In genomic region chr14:75969126-75969525, GRCh38 we compare ENCODE assay signal across 26 cellular contexts. TPM values are rescaled to one million over a fixed set of nuclear protein-coding genes. Genes with fewer than 3 reads are reported as not detected.
DNase-seq lines count a peak whose midpoint lies in the region; ATAC-seq and TF ChIP-seq lines count a peak whose summit lies in the region.
"Had no signal": no experiment of that assay in that cellular context is flagged by ENCODE, and none has a peak within 500 bp of the region (broad histone marks: within the 10 kb centered on the region; RNA-seq: fewer than 3 reads in every experiment).

No MANE protein-coding gene starts in this region.

- H3K36me3 ChIP-seq in right atrium auricular region (peaks cover 50% of the 10 kb centered on the region), osteoblast (ENCODE audit: insufficient read depth, low read length) (no peaks in the 10 kb centered on the region)
- H3K36me3 ChIP-seq: ovary had no signal

- H3K36me3 Mint-ChIP-seq in T-helper 2 cell treated with Interferon-gamma antibody and Interleukin-4, amounts not matched to agents 5 μg/mL and 100 μg/mL, for 36 hours (ENCODE audit: low read depth), result no peaks in the 10 kb centered on the region

- DNase-seq in right atrium auricular region (ENCODE audit: low spot score) (peak; percentile 43), Right ventricle myocardium inferior (ENCODE audit: missing footprints) (no peak), cerebellar cortex (ENCODE audit: low spot score) (peak; percentile 69), osteoblast (ENCODE audit: insufficient read length, low spot score, missing footprints) (no peak), NOMO-1 (lab: John Stamatoyannopoulos, UW; ENCODE audit: unreplicated experiment in 2 of 2) (no peak), ACHN (no peak)
- DNase-seq in T-helper 2 cell treated with Interferon-gamma antibody and Interleukin-4, amounts not matched to agents 5 μg/mL and 100 μg/mL, for 36 hours (ENCODE audit: low spot score), result no peak
- DNase-seq: activated CD4-positive, alpha-beta T cell treated with anti-CD3 and anti-CD28 coated beads for 36 hours; activated CD8-positive, alpha-beta memory T cell treated with anti-CD3 and anti-CD28 coated beads for 24 hours; activated effector memory CD4-positive, alpha-beta T cell treated with anti-CD3 and anti-CD28 coated beads, Interleukin-2, amount 50 U/mL, for 16 hours; activated naive CD8-positive, alpha-beta T cell treated with anti-CD3 and anti-CD28 coated beads for 36 hours; DMS79 treated with DMSO at 0.1 percent for 48 hours; NCI-H1092 treated with DMSO at 0.1 percent for 48 hours; NCI-H1930; NCI-H2227 treated with DMSO at 0.1 percent for 48 hours; stimulated activated CD4-positive, alpha-beta T cell treated with anti-CD3 and anti-CD28 coated beads, Interleukin-4, amount 100 ng/mL, for 24 hours had no signal

- H4K20me1 ChIP-seq in osteoblast (ENCODE audit: insufficient read depth, low read length), result no peaks in the 10 kb centered on the region

- intact Hi-C loops in Right ventricle myocardium inferior (cut with DNase I), result no loop called here

- no peaks in the 10 kb centered on the region for H3K9me3 ChIP-seq in right atrium auricular region
- H3K9me3 ChIP-seq in osteoblast (ENCODE audit: low read depth, low read length), result no peaks in the 10 kb centered on the region
- H3K9me3 ChIP-seq: A549, ascending aorta, gastrocnemius medialis, ovary had no signal

- peaks cover 0 to 7% of the 10 kb centered on the region in 2 donors for H3K4me1 ChIP-seq in right atrium auricular region
- peaks cover 18% of the 10 kb centered on the region for H3K4me1 ChIP-seq in osteoblast (ENCODE audit: insufficient read depth, low read length)
- H3K4me1 ChIP-seq: A549 had no signal

- H3K4me3 Mint-ChIP-seq in T-helper 2 cell treated with Interferon-gamma antibody and Interleukin-4, amounts not matched to agents 5 μg/mL and 100 μg/mL, for 36 hours, result no peak overlapping the region
- H3K4me3 Mint-ChIP-seq: activated CD4-positive, alpha-beta T cell treated with anti-CD3 and anti-CD28 coated beads for 36 hours; activated naive CD8-positive, alpha-beta T cell treated with anti-CD3 and anti-CD28 coated beads for 36 hours; natural killer cell treated with Interleukin-12 subunit alpha and Interleukin-12 subunit beta and Interleukin-15 and Interleukin-18, amount 100 ng/mL, for 72 hours; stimulated activated memory B cell treated with anti-CD40 and anti-IgM and Interleukin-4, amounts not matched to agents 10 μg/mL and 1 μg/mL and 100 μg/mL, for 72 hours had no signal

- H3K4me1 Mint-ChIP-seq in T-helper 2 cell treated with Interferon-gamma antibody and Interleukin-4, amounts not matched to agents 5 μg/mL and 100 μg/mL, for 36 hours (ENCODE audit: low read depth), result no peaks in the 10 kb centered on the region
- H3K4me1 Mint-ChIP-seq: activated CD4-positive, alpha-beta T cell treated with anti-CD3 and anti-CD28 coated beads for 36 hours; activated naive CD8-positive, alpha-beta T cell treated with anti-CD3 and anti-CD28 coated beads for 36 hours; stimulated activated memory B cell treated with anti-CD40 and anti-IgM and Interleukin-4, amounts not matched to agents 10 μg/mL and 1 μg/mL and 100 μg/mL, for 72 hours had no signal

- H3K4me2 ChIP-seq in osteoblast (ENCODE audit: insufficient read depth, low read length), result peak overlapping the region; percentile 49
- H3K4me2 ChIP-seq: A549 had no signal

- in situ Hi-C loops in ACHN (cut with HindIII; ENCODE audit: low pct_ligation_motif_present, low pct_unique_long_range_greater_than_20kb, low sequenced_read_pairs), result no loop called here

- H3K27ac Mint-ChIP-seq in T-helper 2 cell treated with Interferon-gamma antibody and Interleukin-4, amounts not matched to agents 5 μg/mL and 100 μg/mL, for 36 hours, result no peak overlapping the region
- H3K27ac Mint-ChIP-seq: activated CD4-positive, alpha-beta T cell treated with anti-CD3 and anti-CD28 coated beads for 36 hours; activated naive CD8-positive, alpha-beta T cell treated with anti-CD3 and anti-CD28 coated beads for 36 hours; natural killer cell treated with Interleukin-12 subunit alpha and Interleukin-12 subunit beta and Interleukin-15 and Interleukin-18, amount 100 ng/mL, for 72 hours; stimulated activated memory B cell treated with anti-CD40 and anti-IgM and Interleukin-4, amounts not matched to agents 10 μg/mL and 1 μg/mL and 100 μg/mL, for 72 hours had no signal

- no peaks in the 10 kb centered on the region for H3K27me3 Mint-ChIP-seq in T-helper 2 cell treated with Interferon-gamma antibody and Interleukin-4, amounts not matched to agents 5 μg/mL and 100 μg/mL, for 36 hours (ENCODE audit: low read depth)
- H3K27me3 Mint-ChIP-seq: activated CD4-positive, alpha-beta T cell treated with anti-CD3 and anti-CD28 coated beads for 36 hours; activated naive CD8-positive, alpha-beta T cell treated with anti-CD3 and anti-CD28 coated beads for 36 hours; natural killer cell treated with Interleukin-12 subunit alpha and Interleukin-12 subunit beta and Interleukin-15 and Interleukin-18, amount 100 ng/mL, for 72 hours; stimulated activated memory B cell treated with anti-CD40 and anti-IgM and Interleukin-4, amounts not matched to agents 10 μg/mL and 1 μg/mL and 100 μg/mL, for 72 hours had no signal

- TF ChIP-seq CTCF in right atrium auricular region (IDR thresholded peaks at IDR 0.05), result no peak
- no peak for TF ChIP-seq CTCF in osteoblast (IDR thresholded peaks at IDR 0.05; ENCODE audit: extremely low read depth, low read depth, low read length)

- H2AFZ ChIP-seq in osteoblast (ENCODE audit: low read length), result no peak overlapping the region

- H3K27ac ChIP-seq in right atrium auricular region, result peak overlapping the region; percentile 20 to 32
- peak overlapping the region; percentile 32 for H3K27ac ChIP-seq in osteoblast (ENCODE audit: low read depth, low read length)
- H3K27ac ChIP-seq: A549 had no signal

- ATAC-seq in Right ventricle myocardium inferior, result no peak
- no peak for ATAC-seq in GM21723 (IDR thresholded peaks at IDR 0.05; ENCODE audit: unreplicated experiment)
- ATAC-seq: A549; activated CD4-positive, alpha-beta T cell treated with anti-CD3 and anti-CD28 coated beads for 36 hours; K562; left lobe of liver; SK-N-SH treated with all-trans-retinoic acid at 6 μM for 48 hours; stimulated activated memory B cell treated with anti-CD40 and anti-IgM and Interleukin-4, amounts not matched to agents 10 μg/mL and 1 μg/mL and 100 μg/mL, for 72 hours had no signal

- no peaks in the 10 kb centered on the region for H3K27me3 ChIP-seq in right atrium auricular region
- no peaks in the 10 kb centered on the region for H3K27me3 ChIP-seq in osteoblast (ENCODE audit: insufficient read depth, low read length)
- H3K27me3 ChIP-seq: ascending aorta, gastrocnemius medialis, ovary had no signal

- H3K79me2 ChIP-seq in osteoblast (ENCODE audit: insufficient read depth, low read length), result no peaks in the 10 kb centered on the region

- H3K9me3 Mint-ChIP-seq in T-helper 2 cell treated with Interferon-gamma antibody and Interleukin-4, amounts not matched to agents 5 μg/mL and 100 μg/mL, for 36 hours, result no peaks in the 10 kb centered on the region
- H3K9me3 Mint-ChIP-seq: activated naive CD8-positive, alpha-beta T cell treated with anti-CD3 and anti-CD28 coated beads for 36 hours; natural killer cell treated with Interleukin-12 subunit alpha and Interleukin-12 subunit beta and Interleukin-15 and Interleukin-18, amount 100 ng/mL, for 72 hours; stimulated activated memory B cell treated with anti-CD40 and anti-IgM and Interleukin-4, amounts not matched to agents 10 μg/mL and 1 μg/mL and 100 μg/mL, for 72 hours had no signal

- H3K4me3 ChIP-seq in right atrium auricular region (no peak overlapping the region), osteoblast (ENCODE audit: insufficient read depth, low read length) (no peak overlapping the region)
- H3K4me3 ChIP-seq: A549, gastrocnemius medialis, K562, ovary had no signal

RNA-seq across cellular contexts. Expression of gene TGFB3, which starts 12.7 kb away (rescaled TPM):
- 10 to 100 TPM; 17.5 to 99.1 TPM for total RNA-seq in right atrium auricular region
- 29.5 TPM for total RNA-seq in Right ventricle myocardium inferior
- 11.6 and 16.5 TPM in 2 replicates for total RNA-seq in osteoblast

RNA-seq across cellular contexts. Expression of gene IFT43, which starts 16.4 kb away (rescaled TPM):
- total RNA-seq in right atrium auricular region (10 to 100 TPM; 32.6 to 59.0 TPM), Right ventricle myocardium inferior (30.4 TPM), osteoblast (25.6 and 32.6 TPM in 2 replicates)

Comparison
In these comparisons a context has a peak if more than half of its experiments do, and no peak if none do; other contexts are left out.
1. DNase-seq: peak in right atrium auricular region (single experiment) and cerebellar cortex (single experiment); none in Right ventricle myocardium inferior (single experiment), osteoblast (single experiment), T-helper 2 cell treated with Interferon-gamma antibody and Interleukin-4, amounts not matched to agents 5 μg/mL and 100 μg/mL, for 36 hours (single experiment), NOMO-1 (0 of 2) and ACHN (single experiment).